In the genomic region with DNA sequence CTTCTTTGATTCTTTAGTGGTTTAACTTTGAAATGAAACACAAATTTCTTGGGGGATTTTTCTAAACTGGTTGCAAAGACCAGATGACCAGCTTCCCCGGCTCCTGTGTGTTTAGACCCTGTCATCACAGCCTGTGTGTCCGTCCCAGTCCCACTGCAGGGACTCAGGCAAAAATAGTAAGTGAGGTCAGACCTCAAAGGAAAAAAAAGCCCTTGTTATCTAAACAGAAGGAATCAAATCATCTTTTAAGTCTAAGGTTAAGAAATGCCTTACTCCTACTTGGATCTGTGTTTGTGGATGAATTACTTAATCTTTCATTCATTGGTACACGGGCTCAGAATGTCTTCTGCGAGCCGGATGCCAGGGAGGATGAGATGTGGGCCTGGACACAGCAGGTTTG, we compare ENCODE assay signal across 10 cellular contexts.
A peak's percentile ranks its signal among the peaks of the same experiment; 100 is the strongest.
DNase-seq lines count a peak whose midpoint lies in the region; ATAC-seq and TF ChIP-seq lines count a peak whose summit lies in the region.
"Had no signal": no experiment of that assay in that cellular context is flagged by ENCODE, and none has a peak within 500 bp of the region (broad histone marks: within the 10 kb centered on the region; RNA-seq: fewer than 3 reads in every experiment).

No MANE protein-coding gene starts in this region.

- CTCF ChIA-PET in T-cell (lab: Charles Lee), result no interaction called here

- POLR2A ChIA-PET in T-cell (lab: Charles Lee), result no interaction called here

- peak; percentile 22 for DNase-seq in AG20443 (ENCODE audit: low spot score)
- no peak for DNase-seq in T-cell
- DNase-seq in Right ventricle myocardium superior, result no peak
- DNase-seq in ACHN, result no peak
- no peak for DNase-seq in GM19238 (ENCODE audit: insufficient read length, low spot score)
- DNase-seq in iPS-NIHi7 (ENCODE audit: extremely low spot score), result no peak
- DNase-seq: NCI-H510A treated with DMSO at 0.1 percent for 48 hours had no signal

- peaks cover 0 to 2% of the 10 kb centered on the region in 2 donors for H3K27me3 Mint-ChIP-seq in T-cell

- no peak overlapping the region for H3K4me3 ChIP-seq in parathyroid adenoma (ENCODE audit: low read depth, low read length)
- H3K4me3 ChIP-seq: SK-N-MC had no signal

- intact Hi-C loops in Right ventricle myocardium superior (cut with DNase I), result no loop called here

- TF ChIP-seq CTCF in parathyroid adenoma (IDR thresholded peaks at IDR 0.05), result no peak

- H3K4me1 Mint-ChIP-seq in T-cell, result peaks cover 25 to 59% (median 41%) of the 10 kb centered on the region in 3 donors

- peak overlapping the region; percentile 7 for H2AFZ ChIP-seq in parathyroid adenoma

- H3K27ac ChIP-seq in parathyroid adenoma, result peak overlapping the region; percentile 25
- H3K27ac ChIP-seq: SK-N-MC had no signal

- H3K27ac Mint-ChIP-seq in T-cell, result peak overlapping the region; percentile 27 to 50

- no peaks in the 10 kb centered on the region for H3K9me3 ChIP-seq in parathyroid adenoma (ENCODE audit: control insufficient read depth, low read length)

- no peaks in the 10 kb centered on the region for H3K79me2 ChIP-seq in parathyroid adenoma

- no peak for ATAC-seq in T-cell (replicated peaks in 1 of 4)
- peak; percentile 56 for ATAC-seq in Right ventricle myocardium superior (ENCODE audit: poor library complexity)
- ATAC-seq in GM19397 (IDR thresholded peaks at IDR 0.05; ENCODE audit: unreplicated experiment), result no peak

- no peaks in the 10 kb centered on the region for H3K9me3 Mint-ChIP-seq in T-cell

- H3K4me2 ChIP-seq in parathyroid adenoma (ENCODE audit: low read length), result no peak overlapping the region

- in situ Hi-C loops in ACHN (cut with HindIII; ENCODE audit: low pct_ligation_motif_present, low pct_unique_long_range_greater_than_20kb, low sequenced_read_pairs), result no loop called here

- H3K36me3 Mint-ChIP-seq in T-cell, result no peaks in the 10 kb centered on the region

- no peaks in the 10 kb centered on the region for H3K36me3 ChIP-seq in parathyroid adenoma (ENCODE audit: control insufficient read depth, insufficient read depth, low read length)

- no peak overlapping the region for H3K9ac ChIP-seq in parathyroid adenoma

- no peaks in the 10 kb centered on the region for H3K27me3 ChIP-seq in parathyroid adenoma (ENCODE audit: control insufficient read depth, insufficient read depth, low read length)

- peak overlapping the region in 1 of 3 donors; percentile 47 for H3K4me3 Mint-ChIP-seq in T-cell

- peaks cover 13% of the 10 kb centered on the region for H3K4me1 ChIP-seq in parathyroid adenoma
